ENCODE assay signal across 26 cellular contexts in genomic region chr10:129760003-129760315, GRCh38.
DNase-seq lines count a peak whose midpoint lies in the region; ATAC-seq and TF ChIP-seq lines count a peak whose summit lies in the region.
"Had no signal": no experiment of that assay in that cellular context is flagged by ENCODE, and none has a peak within 500 bp of the region (broad histone marks: within the 10 kb centered on the region; RNA-seq: fewer than 3 reads in every experiment).

No MANE protein-coding gene starts in this region.

- 94% methylated on average over 11 of the region's 11 CpGs for WGBS in heart right ventricle, 2 donors

- TF ChIP-seq CTCF in heart right ventricle (IDR thresholded peaks at IDR 0.05) = no peak

- peak; percentile 16 for DNase-seq in left cardiac atrium
- no peak for DNase-seq in heart right ventricle
- peak; percentile 57 for DNase-seq in left lobe of liver (ENCODE audit: low spot score)
- DNase-seq in sciatic nerve (ENCODE audit: low spot score) = peak; percentile 39
- DNase-seq in NCI-H2227 (lab: John Stamatoyannopoulos, UW; ENCODE audit: unreplicated experiment) = no peak
- DNase-seq: activated CD4-positive, CD25-positive, alpha-beta regulatory T cell; Calu3; central memory CD4-positive, alpha-beta T cell; HCEC 1CT; Karpas-422; MV-4-11; NCI-H1694; NCI-H2171; NCI-H524 treated with DMSO at 0.1 percent for 48 hours; stimulated activated CD4-positive, alpha-beta T cell treated with anti-CD3 and anti-CD28 coated beads, Interleukin-2, amount 100 ng/mL, for 24 hours; substantia nigra had no signal

- intact Hi-C loops in left cardiac atrium (cut with DNase I) = no loop called here
- intact Hi-C loops in heart right ventricle (cut with DNase I) = no loop called here
- intact Hi-C loops in sciatic nerve (cut with DNase I) = no loop called here

- peaks cover 0 to 18% (median 0%) of the 10 kb centered on the region in 9 donors for H3K4me1 ChIP-seq in heart right ventricle
- H3K4me1 ChIP-seq: ascending aorta, Peyer's patch, SJSA1 had no signal

- no peaks in the 10 kb centered on the region for H3K9me3 ChIP-seq in heart right ventricle
- H3K9me3 ChIP-seq: ascending aorta, heart left ventricle, Peyer's patch, vagina had no signal

- H3K36me3 ChIP-seq in heart right ventricle = peaks cover 0 to 31% (median 4%) of the 10 kb centered on the region in 9 donors
- H3K36me3 ChIP-seq: SJSA1 had no signal

- ATAC-seq in left cardiac atrium (no peak), heart right ventricle (no peak), left lobe of liver (peak; percentile 2), sciatic nerve (peak; percentile 10), esophagus mucosa (no peak), GM21717 (IDR thresholded peaks at IDR 0.05; ENCODE audit: unreplicated experiment) (no peak)
- ATAC-seq: heart left ventricle, T-cell had no signal

- H3K4me3 ChIP-seq in heart right ventricle = no peak overlapping the region
- H3K4me3 ChIP-seq: ascending aorta, heart left ventricle, Peyer's patch, SJSA1, skin epidermis, vagina had no signal

- H3K27me3 ChIP-seq in heart right ventricle = no peaks in the 10 kb centered on the region
- H3K27me3 ChIP-seq: ascending aorta, heart left ventricle, Peyer's patch, SJSA1, vagina had no signal

- no peak overlapping the region for H3K27ac ChIP-seq in heart right ventricle
- H3K27ac ChIP-seq: ascending aorta, C4-2B, heart left ventricle, Peyer's patch, SJSA1, skin epidermis, vagina had no signal

Comparison
In these comparisons a context has a peak if more than half of its experiments do, and no peak if none do; other contexts are left out.
1. DNase-seq: peak in left cardiac atrium (single experiment), left lobe of liver (single experiment) and sciatic nerve (single experiment); none in heart right ventricle (0 of 2) and NCI-H2227 (single experiment).
2. ATAC-seq: peak in left lobe of liver (single experiment) and sciatic nerve (single experiment); none in left cardiac atrium (0 of 2), heart right ventricle (0 of 8), esophagus mucosa (single experiment) and GM21717 (single experiment).